In the genomic region with DNA sequence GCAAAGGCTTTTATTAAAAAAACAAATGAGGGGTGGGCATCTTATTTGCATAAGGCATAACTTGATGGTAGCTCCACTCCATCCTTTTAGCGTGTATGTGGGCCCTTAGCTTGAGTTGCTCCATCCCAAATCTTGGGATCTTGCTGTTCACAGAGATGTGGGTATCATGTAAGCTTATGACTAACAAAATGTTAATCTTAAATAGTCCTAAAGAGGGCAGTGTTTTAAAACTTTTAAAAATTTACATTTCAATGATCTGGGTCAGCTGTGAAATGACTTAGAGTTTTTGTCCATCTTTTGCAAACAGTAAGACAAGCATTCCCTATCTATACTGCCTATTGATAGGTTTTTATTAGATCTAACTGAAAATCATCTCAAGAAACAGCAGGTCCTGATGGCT, we compare ENCODE assay signal across 11 cellular contexts.
DNase-seq lines count a peak whose midpoint lies in the region; TF ChIP-seq lines count a peak whose summit lies in the region.
"Had no signal": no experiment of that assay in that cellular context is flagged by ENCODE, and none has a peak within 500 bp of the region (broad histone marks: within the 10 kb centered on the region; RNA-seq: fewer than 3 reads in every experiment).

No MANE protein-coding gene starts in this region.

- no peak overlapping the region for H3K4me3 ChIP-seq in Karpas-422 (ENCODE audit: low read length)
- H3K4me3 ChIP-seq: mucosa of descending colon, SK-N-MC had no signal

- DNase-seq in NCI-H1092 treated with DMSO at 0.1 percent for 48 hours (lab: John Stamatoyannopoulos, UW): peak; percentile 0
- no peak for DNase-seq in NCI-H1092 (lab: John Stamatoyannopoulos, UW)
- DNase-seq in Karpas-422: peak; percentile 51
- DNase-seq in amniotic epithelial cell (ENCODE audit: low read depth): peak; percentile 1
- DNase-seq in neural crest cell (ENCODE audit: low read depth, low spot score): no peak
- no peak for DNase-seq in stimulated activated CD4-positive, alpha-beta T cell treated with anti-CD3 and anti-CD28 coated beads, Interleukin-4, amount 100 ng/mL, for 4 hours
- no peak for DNase-seq in activated T-helper 1 cell treated with anti-CD3 and anti-CD28 coated beads, Interleukin-12 subunit alpha, Interleukin-12 subunit beta, Interleukin-2, Interleukin-4 antibody, amounts not matched to agents 30 ng/mL and 10 ng/mL and 1 ng/mL, durations not matched to agents 14 hours and 24 hours and 36 hours (ENCODE audit: low spot score)
- DNase-seq in head of caudate nucleus: no peak
- DNase-seq: mucosa of descending colon had no signal

- no peaks in the 10 kb centered on the region for H3K36me3 ChIP-seq in Karpas-422 (ENCODE audit: insufficient read depth, low read length)

- TF ChIP-seq CTCF in neural crest cell (conservative IDR thresholded peaks at IDR 0.05): peak; percentile 61

- H3K4me3 Mint-ChIP-seq in neural crest cell: no peak overlapping the region
- H3K4me3 Mint-ChIP-seq in activated T-helper 1 cell treated with anti-CD3 and anti-CD28 coated beads, Interleukin-12 subunit alpha, Interleukin-12 subunit beta, Interleukin-2, Interleukin-4 antibody, amounts not matched to agents 30 ng/mL and 10 ng/mL and 1 ng/mL, durations not matched to agents 14 hours and 24 hours and 36 hours: no peak overlapping the region
- H3K4me3 Mint-ChIP-seq: central memory CD8-positive, alpha-beta T cell had no signal

- intact Hi-C loops in activated T-helper 1 cell treated with anti-CD3 and anti-CD28 coated beads, Interleukin-12 subunit alpha, Interleukin-12 subunit beta, Interleukin-2, Interleukin-4 antibody, amounts not matched to agents 30 ng/mL and 10 ng/mL and 1 ng/mL, durations not matched to agents 14 hours and 24 hours and 36 hours (cut with micrococcal nuclease): loop anchor here (1.0 to 2.0 kb wide), 2 partner anchors 188 to 432 kb away; a partner anchor contains a TSS
- intact Hi-C loops in head of caudate nucleus (cut with DNase I): no loop called here

- H3K9me2 ChIP-seq in Karpas-422 (replicated peaks; ENCODE audit: insufficient read depth, low read length): no peaks in the 10 kb centered on the region

- no peaks in the 10 kb centered on the region for H3K79me2 ChIP-seq in Karpas-422 (ENCODE audit: low read length)

- H4K20me1 ChIP-seq in Karpas-422 (ENCODE audit: insufficient read depth, low read depth, low read length): no peaks in the 10 kb centered on the region

- H3K9ac ChIP-seq in Karpas-422 (ENCODE audit: low read length): no peak overlapping the region

- H3K27me3 Mint-ChIP-seq in neural crest cell (ENCODE audit: low read depth): no peaks in the 10 kb centered on the region
- peaks cover 2% of the 10 kb centered on the region for H3K27me3 Mint-ChIP-seq in activated T-helper 1 cell treated with anti-CD3 and anti-CD28 coated beads, Interleukin-12 subunit alpha, Interleukin-12 subunit beta, Interleukin-2, Interleukin-4 antibody, amounts not matched to agents 30 ng/mL and 10 ng/mL and 1 ng/mL, durations not matched to agents 14 hours and 24 hours and 36 hours (ENCODE audit: insufficient read depth)
- H3K27me3 Mint-ChIP-seq: central memory CD8-positive, alpha-beta T cell had no signal

- H3K36me3 Mint-ChIP-seq in neural crest cell (ENCODE audit: low read depth): no peaks in the 10 kb centered on the region
- no peaks in the 10 kb centered on the region for H3K36me3 Mint-ChIP-seq in activated T-helper 1 cell treated with anti-CD3 and anti-CD28 coated beads, Interleukin-12 subunit alpha, Interleukin-12 subunit beta, Interleukin-2, Interleukin-4 antibody, amounts not matched to agents 30 ng/mL and 10 ng/mL and 1 ng/mL, durations not matched to agents 14 hours and 24 hours and 36 hours (ENCODE audit: low read depth)

- H3K27ac ChIP-seq in Karpas-422 (ENCODE audit: low read length): no peak overlapping the region
- H3K27ac ChIP-seq: SK-N-MC had no signal

- H3K4me2 ChIP-seq in Karpas-422 (ENCODE audit: low read depth, low read length, poor library complexity, severe bottlenecking): no peak overlapping the region

- H3K27me3 ChIP-seq in Karpas-422 (ENCODE audit: low read length): no peaks in the 10 kb centered on the region

- H3K4me1 ChIP-seq in Karpas-422 (ENCODE audit: low read length): no peaks in the 10 kb centered on the region

- H3K4me1 Mint-ChIP-seq in neural crest cell: no peaks in the 10 kb centered on the region
- H3K4me1 Mint-ChIP-seq in activated T-helper 1 cell treated with anti-CD3 and anti-CD28 coated beads, Interleukin-12 subunit alpha, Interleukin-12 subunit beta, Interleukin-2, Interleukin-4 antibody, amounts not matched to agents 30 ng/mL and 10 ng/mL and 1 ng/mL, durations not matched to agents 14 hours and 24 hours and 36 hours (ENCODE audit: low read depth): no peaks in the 10 kb centered on the region
- H3K4me1 Mint-ChIP-seq: central memory CD8-positive, alpha-beta T cell had no signal

- no peaks in the 10 kb centered on the region for H3K9me3 ChIP-seq in Karpas-422 (ENCODE audit: low read length)
- H3K9me3 ChIP-seq: mucosa of descending colon had no signal

- H3K9me3 Mint-ChIP-seq in neural crest cell: no peaks in the 10 kb centered on the region
- no peaks in the 10 kb centered on the region for H3K9me3 Mint-ChIP-seq in activated T-helper 1 cell treated with anti-CD3 and anti-CD28 coated beads, Interleukin-12 subunit alpha, Interleukin-12 subunit beta, Interleukin-2, Interleukin-4 antibody, amounts not matched to agents 30 ng/mL and 10 ng/mL and 1 ng/mL, durations not matched to agents 14 hours and 24 hours and 36 hours
- H3K9me3 Mint-ChIP-seq: central memory CD8-positive, alpha-beta T cell had no signal

- no peak overlapping the region for H3K27ac Mint-ChIP-seq in neural crest cell (ENCODE audit: unreplicated experiment)
- no peak overlapping the region for H3K27ac Mint-ChIP-seq in activated T-helper 1 cell treated with anti-CD3 and anti-CD28 coated beads, Interleukin-12 subunit alpha, Interleukin-12 subunit beta, Interleukin-2, Interleukin-4 antibody, amounts not matched to agents 30 ng/mL and 10 ng/mL and 1 ng/mL, durations not matched to agents 14 hours and 24 hours and 36 hours

- H2AFZ ChIP-seq in Karpas-422 (ENCODE audit: low read length): no peak overlapping the region

Comparison
In these comparisons a context has a peak if more than half of its experiments do, and no peak if none do; other contexts are left out.
1. DNase-seq: peak in NCI-H1092 treated with DMSO at 0.1 percent for 48 hours (single experiment), Karpas-422 (single experiment) and amniotic epithelial cell (single experiment); none in NCI-H1092 (single experiment), neural crest cell (single experiment), stimulated activated CD4-positive, alpha-beta T cell treated with anti-CD3 and anti-CD28 coated beads, Interleukin-4, amount 100 ng/mL, for 4 hours (0 of 2), activated T-helper 1 cell treated with anti-CD3 and anti-CD28 coated beads, Interleukin-12 subunit alpha, Interleukin-12 subunit beta, Interleukin-2, Interleukin-4 antibody, amounts not matched to agents 30 ng/mL and 10 ng/mL and 1 ng/mL, durations not matched to agents 14 hours and 24 hours and 36 hours (single experiment) and head of caudate nucleus (0 of 42).